ENCODE assay signal across 29 cellular contexts in the genomic region with DNA sequence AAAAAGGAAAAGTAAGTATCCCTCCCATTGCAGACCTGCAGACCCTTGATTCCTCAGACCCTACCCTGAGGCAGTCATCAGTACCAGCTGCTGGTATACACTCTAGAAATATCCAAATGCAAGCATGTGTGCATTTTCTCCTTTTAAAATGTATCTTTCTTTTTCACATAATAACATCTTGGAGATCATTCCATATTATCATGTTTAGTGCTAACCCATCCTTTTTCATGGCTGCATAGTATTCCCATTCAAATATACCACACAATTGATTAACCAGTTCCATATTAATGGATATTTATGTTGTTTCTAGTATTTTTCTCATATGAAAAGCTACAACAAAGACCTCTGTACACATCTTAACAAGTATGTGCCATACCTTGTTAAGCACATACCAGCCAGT.
"Had no signal": no experiment of that assay in that cellular context is flagged by ENCODE, and none has a peak within 500 bp of the region (broad histone marks: within the 10 kb centered on the region; RNA-seq: fewer than 3 reads in every experiment).

No MANE protein-coding gene starts in this region.

- ATAC-seq: Panc1, Right ventricle myocardium inferior, T-cell had no signal

- DNase-seq: Karpas-422, MV-4-11, NCI-H1092, NCI-H1105, NCI-H1436, NCI-H146, NCI-H1694, NCI-H187, NCI-H1930, NCI-H2029 treated with DMSO at 0.1 percent for 48 hours, NCI-H2081 treated with DMSO at 0.1 percent for 48 hours, NCI-H2107, NCI-H2171, NCI-H226, NCI-H446 treated with DMSO at 0.1 percent for 48 hours, NCI-H510A, NCI-H524, NCI-H526, NCI-H748 treated with DMSO at 0.1 percent for 48 hours, NCI-H82, PC-9, SHP77, SIG-M5, SJCRH30, T-cell had no signal

- H3K4me3 ChIP-seq: PC-9, SJCRH30, SK-N-MC had no signal

- H3K4me1 ChIP-seq: SJCRH30 had no signal

- H3K36me3 ChIP-seq: SJCRH30 had no signal

- H3K4me2 ChIP-seq: PC-9 had no signal

- H3K9me3 ChIP-seq: SJCRH30 had no signal

- FAIRE-seq: RCC 7860 had no signal

- H3K27me3 ChIP-seq: SJCRH30 had no signal

- H3K27ac ChIP-seq: PC-9, SJCRH30, SK-N-MC had no signal

- H2AFZ ChIP-seq: PC-9 had no signal
